13 cellular contexts compared by ENCODE assay signal in genomic region chr1:174417921-174418320, GRCh38. TPM values are rescaled to one million over a fixed set of nuclear protein-coding genes. Genes with fewer than 3 reads are reported as not detected.
"Had no signal": no experiment of that assay in that cellular context is flagged by ENCODE, and none has a peak within 500 bp of the region (broad histone marks: within the 10 kb centered on the region; RNA-seq: fewer than 3 reads in every experiment).

No MANE protein-coding gene starts in this region.

- ATAC-seq: HCT116, HepG2 had no signal

- H3K36me3 ChIP-seq: HAP-1 had no signal

- H3K4me3 ChIP-seq: GM23248, HAP-1 had no signal

- H3K4me3 Mint-ChIP-seq: HFFc6, IgD-negative memory B cell had no signal

- FAIRE-seq: HepG2 had no signal

- H3K9ac ChIP-seq: GM23248, KMS-11 had no signal

- H3K27me3 Mint-ChIP-seq: IgD-negative memory B cell had no signal

- H3K9me3 ChIP-seq: HAP-1 had no signal

- H3K27ac Mint-ChIP-seq: HFFc6, IgD-negative memory B cell had no signal

- H3K9me3 Mint-ChIP-seq: HFFc6, IgD-negative memory B cell had no signal

- DNase-seq: GM23248, GOT3, H7, HFFc6, KBM-7 had no signal

- H3K27ac ChIP-seq: GM23248, HL-60, KMS-11 had no signal

- H3K4me2 ChIP-seq: KMS-11 had no signal

- H3K4me1 ChIP-seq: HAP-1 had no signal

- H2AFZ ChIP-seq: GM23248 had no signal

RNA-seq across cellular contexts. Expression of gene GPR52, which starts 29.8 kb away (rescaled TPM):
- total RNA-seq: GM23248, H4, H7, HFFc6, HT1080 had no signal
